16 cellular contexts compared by ENCODE assay signal in the genomic region with DNA sequence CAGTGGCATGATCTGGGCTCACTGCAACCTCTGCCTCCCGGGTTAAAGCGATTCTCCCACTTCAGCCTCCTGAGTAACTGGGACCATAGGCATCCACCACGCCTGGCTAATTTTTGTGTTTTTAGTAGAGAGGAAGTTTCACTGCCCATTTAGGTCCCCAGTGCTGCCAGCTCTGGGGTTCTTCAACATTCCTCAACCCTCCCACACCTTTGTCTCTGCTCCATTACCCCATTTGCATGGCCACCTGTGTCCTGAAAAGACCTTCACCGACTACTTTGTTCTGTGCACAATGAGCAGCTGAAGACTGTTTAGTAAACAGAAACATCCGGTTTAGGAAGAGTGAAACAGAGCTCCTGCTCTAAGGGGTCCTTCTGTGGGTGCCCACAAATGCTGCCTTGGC.
"Had no signal": no experiment of that assay in that cellular context is flagged by ENCODE, and none has a peak within 500 bp of the region (broad histone marks: within the 10 kb centered on the region; RNA-seq: fewer than 3 reads in every experiment).

No MANE protein-coding gene starts in this region.

- DNase-seq: activated CD4-positive, alpha-beta T cell treated with anti-CD3 and anti-CD28 coated beads, Interleukin-2, amount 50 U/mL, for 1 hour; activated CD8-positive, alpha-beta memory T cell treated with anti-CD3 and anti-CD28 coated beads, Interleukin-2, amount 50 U/mL, for 4 hours; activated naive CD4-positive, alpha-beta T cell treated with anti-CD3 and anti-CD28 coated beads for 36 hours; activated T-cell treated with anti-CD3 and anti-CD28 coated beads, Interleukin-2, amount 50 U/mL, for 4 hours; central memory CD4-positive, alpha-beta T cell; kidney glomerular epithelial cell; stimulated activated CD4-positive, alpha-beta T cell treated with anti-CD3 and anti-CD28 coated beads, Interleukin-4, amount 100 ng/mL, for 1 hour; testis; upper lobe of left lung had no signal

- H3K9me3 ChIP-seq: prostate gland, right lobe of liver, testis, upper lobe of left lung had no signal

- H3K9me3 Mint-ChIP-seq: activated naive CD4-positive, alpha-beta T cell treated with anti-CD3 and anti-CD28 coated beads for 36 hours; activated T-cell treated with anti-CD3 and anti-CD28 coated beads, Interleukin-2, amount 50 U/mL, for 4 hours; memory B cell; T-helper 1 cell treated with Interleukin-12 subunit alpha and Interleukin-12 subunit beta and Interleukin-4 antibody, amounts not matched to agents 30 μg/mL and 1 μg/mL, for 36 hours had no signal

- H3K27ac ChIP-seq: prostate gland, right lobe of liver, testis, upper lobe of left lung had no signal

- H3K4me2 ChIP-seq: smooth muscle cell had no signal

- H3K36me3 Mint-ChIP-seq: brain, memory B cell had no signal

- H3K27ac Mint-ChIP-seq: activated naive CD4-positive, alpha-beta T cell treated with anti-CD3 and anti-CD28 coated beads for 36 hours; brain; memory B cell; T-helper 1 cell treated with Interleukin-12 subunit alpha and Interleukin-12 subunit beta and Interleukin-4 antibody, amounts not matched to agents 30 μg/mL and 1 μg/mL, for 36 hours had no signal

- H3K4me3 Mint-ChIP-seq: activated naive CD4-positive, alpha-beta T cell treated with anti-CD3 and anti-CD28 coated beads for 36 hours; activated T-cell treated with anti-CD3 and anti-CD28 coated beads, Interleukin-2, amount 50 U/mL, for 4 hours; brain; memory B cell; T-helper 1 cell treated with Interleukin-12 subunit alpha and Interleukin-12 subunit beta and Interleukin-4 antibody, amounts not matched to agents 30 μg/mL and 1 μg/mL, for 36 hours had no signal

- H3K4me3 ChIP-seq: prostate gland, right lobe of liver, smooth muscle cell, testis, upper lobe of left lung had no signal

- H3K36me3 ChIP-seq: prostate gland, right lobe of liver, upper lobe of left lung had no signal

- ATAC-seq: activated CD4-positive, CD25-positive, alpha-beta regulatory T cell treated with anti-CD3 and anti-CD28 coated beads, Interleukin-2, amount 50 U/mL, for 24 hours; activated T-cell treated with anti-CD3 and anti-CD28 coated beads, Interleukin-2, amount 50 U/mL, for 4 hours; right lobe of liver had no signal

- H3K27me3 ChIP-seq: right lobe of liver, testis, upper lobe of left lung had no signal

- H3K4me1 ChIP-seq: prostate gland, right lobe of liver had no signal
